Comparison of ENCODE assay signal across 17 cellular contexts in genomic region chr1:162736633-162737067, GRCh38. TPM values are rescaled to one million over a fixed set of nuclear protein-coding genes. Genes with fewer than 3 reads are reported as not detected.
DNase-seq lines count a peak whose midpoint lies in the region; ATAC-seq and TF ChIP-seq lines count a peak whose summit lies in the region.
"Had no signal": no experiment of that assay in that cellular context is flagged by ENCODE, and none has a peak within 500 bp of the region (broad histone marks: within the 10 kb centered on the region; RNA-seq: fewer than 3 reads in every experiment).

No MANE protein-coding gene starts in this region.

- ATAC-seq in GM19351 (IDR thresholded peaks at IDR 0.05; ENCODE audit: unreplicated experiment) (peak; percentile 96), HG02642 (IDR thresholded peaks at IDR 0.05; ENCODE audit: poor library complexity, unreplicated experiment) (peak; percentile 71), HG03439 (IDR thresholded peaks at IDR 0.05; ENCODE audit: unreplicated experiment) (peak; percentile 79)
- ATAC-seq: SK-N-SH treated with all-trans-retinoic acid at 6 μM for 48 hours had no signal

- no peak overlapping the region for H3K27ac ChIP-seq in colonic mucosa
- H3K27ac ChIP-seq: cardiac muscle cell had no signal

- H3K4me1 ChIP-seq in colonic mucosa, result peaks cover 7% of the 10 kb centered on the region

- no peaks in the 10 kb centered on the region for H3K27me3 ChIP-seq in colonic mucosa
- H3K27me3 ChIP-seq: cardiac muscle cell had no signal

- DNase-seq in GM12865 (ENCODE audit: low read depth) (peak; percentile 57), cerebellum (ENCODE audit: low spot score) (no peak), colonic mucosa (no peak), DMS 273 treated with DMSO at 0.1 percent for 48 hours (lab: John Stamatoyannopoulos, UW) (no peak), NCI-H748 treated with DMSO at 0.1 percent for 48 hours (lab: John Stamatoyannopoulos, UW) (no peak)
- DNase-seq: activated CD4-positive, alpha-beta T cell treated with anti-CD3 and anti-CD28 coated beads for 48 hours; activated effector memory CD4-positive, alpha-beta T cell treated with Interleukin-2 at 50 U/mL for 16 hours; DMS79 treated with DMSO at 0.1 percent for 48 hours; NCI-H1417; NK-92 treated with Interleukin-12 subunit alpha and Interleukin-12 subunit beta, amount 100 ng/mL, for 24 hours; posterior cingulate gyrus; stimulated activated CD4-positive, alpha-beta T cell treated with anti-CD3 and anti-CD28 coated beads, Interleukin-4, amount 100 ng/mL, for 24 hours had no signal

- no peaks in the 10 kb centered on the region for H3K36me3 ChIP-seq in colonic mucosa
- H3K36me3 ChIP-seq: cardiac muscle cell had no signal

- intact Hi-C loops in colonic mucosa (cut with DNase I), result no loop called here

- TF ChIP-seq CTCF in GM12865 (IDR thresholded peaks at IDR 0.05; ENCODE audit: insufficient read depth, low read depth, low read length, missing control alignments), result no peak
- no peak for TF ChIP-seq CTCF in colonic mucosa (IDR thresholded peaks at IDR 0.05)

- no peaks in the 10 kb centered on the region for H3K9me3 ChIP-seq in colonic mucosa

- H3K4me3 ChIP-seq in GM12865 (ENCODE audit: low read depth, low read length) (no peak overlapping the region), colonic mucosa (no peak overlapping the region)
- H3K4me3 ChIP-seq: cardiac muscle cell had no signal

- no peak overlapping the region for H3K9ac ChIP-seq in colonic mucosa (ENCODE audit: low read depth in 2 of 2, low read length in 2 of 2)

RNA-seq across cellular contexts. Expression of gene HSD17B7, which starts 53.9 kb away (rescaled TPM):
- 24.4 TPM for total RNA-seq in cerebellum
- total RNA-seq in colonic mucosa, result 10 to 100 TPM; 17.7 to 32.1 TPM
